In genomic region chr9:87529666-87530065, GRCh38 we compare ENCODE assay signal across 1 cellular context.
TF ChIP-seq lines count a peak whose summit lies in the region.

No MANE protein-coding gene starts in this region.

TF ChIP-seq in H1, 55 proteins besides CTCF, POLR2A, EP300 and RAD21 (continued from another document):
- TF ChIP-seq CREB1 (IDR thresholded peaks at IDR 0.05) (no peak), JUN (IDR thresholded peaks at IDR 0.05; ENCODE audit: low read depth, low read length) (no peak), TAF1 (IDR thresholded peaks at IDR 0.05; ENCODE audit: low read depth, low read length) (no peak), CEBPB (IDR thresholded peaks at IDR 0.05; ENCODE audit: low read depth, low read length) (no peak), SIN3A (conservative IDR thresholded peaks at IDR 0.05 in 1 of 2, IDR thresholded peaks at IDR 0.05 in 1 of 2; ENCODE audit: low read depth in 1 of 2, low read length in 2 of 2) (no peak), MAX (IDR thresholded peaks at IDR 0.05) (no peak)
